ENCODE assay signal across 8 cellular contexts in genomic region chr10:117373848-117374505, GRCh38. TPM values are rescaled to one million over a fixed set of nuclear protein-coding genes. Genes with fewer than 3 reads are reported as not detected.
DNase-seq lines count a peak whose midpoint lies in the region; ATAC-seq and TF ChIP-seq lines count a peak whose summit lies in the region.

No MANE protein-coding gene starts in this region.

- peaks cover 26 to 39% of the 10 kb centered on the region in 2 experiments for H3K4me1 Mint-ChIP-seq in H9
- H3K4me1 Mint-ChIP-seq in activated naive CD8-positive, alpha-beta T cell (ENCODE audit: low read depth): peaks cover 47% of the 10 kb centered on the region

- H4K12ac ChIP-seq in trophoblast cell (ENCODE audit: low read depth, low read length): no peak overlapping the region

- H3K4ac ChIP-seq in H9 (ENCODE audit: low read depth, low read length) (no peak overlapping the region), trophoblast cell (ENCODE audit: low read depth, low read length) (peak overlapping the region; percentile 58)

- H2BK120ac ChIP-seq in H9 (ENCODE audit: low read depth, low read length, poor library complexity, severe bottlenecking) (no peak overlapping the region), trophoblast cell (ENCODE audit: insufficient read depth, low read length, poor library complexity) (no peak overlapping the region)

- peaks cover 4 to 16% (median 5%) of the 10 kb centered on the region in 3 experiments; a peak in 6 of 7 replicates for H3K36me3 Mint-ChIP-seq in H9 (ENCODE audit: insufficient read depth in 1 of 3, low read depth in 3 of 3)
- H3K36me3 Mint-ChIP-seq in activated naive CD8-positive, alpha-beta T cell: peaks cover 6% of the 10 kb centered on the region

- no peak overlapping the region for H2BK12ac ChIP-seq in H9 (ENCODE audit: insufficient read length, low read depth, low read length)
- H2BK12ac ChIP-seq in trophoblast cell (ENCODE audit: low read length): no peak overlapping the region

- H2BK5ac ChIP-seq in H9 (ENCODE audit: insufficient read length, low read length) (no peak overlapping the region), trophoblast cell (ENCODE audit: low read depth, low read length, poor library complexity) (no peak overlapping the region)

- no peak overlapping the region for H3T11ph ChIP-seq in H9 (ENCODE audit: low read length)

- H2BK20ac ChIP-seq in H9 (ENCODE audit: low read depth, low read length, poor library complexity, severe bottlenecking): no peak overlapping the region

- H3K4me3 ChIP-seq in DND-41 (ENCODE audit: low read depth in 1 of 2, low read length in 2 of 2) (peak overlapping the region; percentile 75 to 97), trophoblast cell (ENCODE audit: low read depth, low read length) (peak overlapping the region; percentile 94)

- H3K79me2 ChIP-seq in DND-41 (ENCODE audit: insufficient read depth, low read length): peaks cover 62% of the 10 kb centered on the region
- H3K79me2 ChIP-seq in H9 (ENCODE audit: insufficient read depth, low read length): peaks cover 20% of the 10 kb centered on the region; the same call in 1 of the 2 replicates
- peaks cover 5% of the 10 kb centered on the region for H3K79me2 ChIP-seq in trophoblast cell (ENCODE audit: control insufficient read depth, insufficient read depth, low read length, poor library complexity)

- 0 out of 7 replicates have a peak overlapping the region, but pooled peaks of 1 of the 3 experiments have one; percentile 61 for H3K27ac Mint-ChIP-seq in H9
- H3K27ac Mint-ChIP-seq in activated naive CD8-positive, alpha-beta T cell: peak overlapping the region; percentile 85

- H3K56ac ChIP-seq in H9 (ENCODE audit: insufficient read length, low read depth, low read length): no peak overlapping the region

- H3K9me3 Mint-ChIP-seq in H9: no peaks in the 10 kb centered on the region
- no peaks in the 10 kb centered on the region for H3K9me3 Mint-ChIP-seq in activated naive CD8-positive, alpha-beta T cell (ENCODE audit: low read depth)

- no peak overlapping the region for H4K8ac ChIP-seq in H9 (replicated peaks; ENCODE audit: insufficient read length, low read depth, low read length)
- H4K8ac ChIP-seq in trophoblast cell (ENCODE audit: low read depth, low read length): no peak overlapping the region

- no peak overlapping the region for H3K18ac ChIP-seq in H9 (ENCODE audit: insufficient read length, low read depth, low read length)
- peak overlapping the region; percentile 58 for H3K18ac ChIP-seq in trophoblast cell (ENCODE audit: low read length)

- H3K4me2 ChIP-seq in DND-41 (ENCODE audit: insufficient read depth, low read length) (peak overlapping the region; percentile 99), H9 (ENCODE audit: insufficient read depth, insufficient read length, low read length) (peak overlapping the region; percentile 65), trophoblast cell (ENCODE audit: low read length) (peak overlapping the region; percentile 70)

- peak; percentile 32 for ATAC-seq in DND-41 (ENCODE audit: insufficient read depth, low read depth)
- ATAC-seq in GM19467 (IDR thresholded peaks at IDR 0.05; ENCODE audit: unreplicated experiment): no peak
- ATAC-seq in GM18909 (IDR thresholded peaks at IDR 0.05; ENCODE audit: poor library complexity, unreplicated experiment): no peak

- TF ChIP-seq CTCF in DND-41 (IDR thresholded peaks at IDR 0.05; ENCODE audit: borderline replicate concordance, extremely low read depth, low read length, poor library complexity, severe bottlenecking) (no peak), H9 (conservative IDR thresholded peaks at IDR 0.05) (no peak)

- H3K9me3 ChIP-seq in DND-41 (ENCODE audit: insufficient read depth, low read length, severe bottlenecking) (no peaks in the 10 kb centered on the region), H9 (ENCODE audit: control insufficient read depth, low read depth, low read length) (no peaks in the 10 kb centered on the region), trophoblast cell (ENCODE audit: insufficient read depth, low read depth, low read length) (no peaks in the 10 kb centered on the region)

- H3K27me3 Mint-ChIP-seq in H9 (ENCODE audit: low read depth): peaks cover 31% of the 10 kb centered on the region
- H3K27me3 Mint-ChIP-seq in activated naive CD8-positive, alpha-beta T cell: peaks cover 9% of the 10 kb centered on the region

- DNase-seq in DND-41 (peak; percentile 28), H9 (peak; percentile 30), cardiac septum (ENCODE audit: low spot score) (peak; percentile 84), trophoblast cell (peak in 1 of 2 donors; percentile 45)

- H3K4me1 ChIP-seq in DND-41 (ENCODE audit: insufficient read depth, low read length): peaks cover 52% of the 10 kb centered on the region
- H3K4me1 ChIP-seq in H9 (ENCODE audit: insufficient read depth, low read length): peaks cover 4% of the 10 kb centered on the region; the same call in 1 of the 2 replicates
- H3K4me1 ChIP-seq in trophoblast cell (ENCODE audit: control insufficient read depth in 1 of 2, insufficient read depth in 2 of 2, low read length in 2 of 2): peaks cover 7 to 14% of the 10 kb centered on the region in 2 experiments

- peaks cover 18% of the 10 kb centered on the region for H3K23me2 ChIP-seq in H9 (ENCODE audit: insufficient read length, low read depth, low read length, poor library complexity, severe bottlenecking)

- H4K20me1 ChIP-seq in DND-41 (ENCODE audit: insufficient read depth, low read length) (peaks cover 49% of the 10 kb centered on the region), H9 (ENCODE audit: control insufficient read depth, insufficient read depth, insufficient read length) (no peaks in the 10 kb centered on the region)

- peaks cover 11% of the 10 kb centered on the region for H3K36me3 ChIP-seq in DND-41 (ENCODE audit: insufficient read depth, low read length)
- H3K36me3 ChIP-seq in trophoblast cell (ENCODE audit: control insufficient read depth in 1 of 2, insufficient read depth in 2 of 2, low read length in 2 of 2): no peaks in the 10 kb centered on the region

- H3K79me1 ChIP-seq in H9 (ENCODE audit: insufficient read depth, low read depth, low read length, poor library complexity, severe bottlenecking): peaks cover 5% of the 10 kb centered on the region
- H3K79me1 ChIP-seq in trophoblast cell (ENCODE audit: low read length): no peaks in the 10 kb centered on the region

- H3K14ac ChIP-seq in H9 (ENCODE audit: insufficient read depth, low read length) (peak overlapping the region; percentile 58; the same call in 1 of the 2 replicates), trophoblast cell (ENCODE audit: low read length) (peak overlapping the region; percentile 51)

- H2AK5ac ChIP-seq in H9 (ENCODE audit: insufficient read length, low read length): no peak overlapping the region
- H2AK5ac ChIP-seq in trophoblast cell (ENCODE audit: low read length): no peak overlapping the region

- no CpG with 5 or more reads among the region's 31 CpGs for WGBS in H9 (ENCODE audit: extremely low coverage, insufficient read length, low lambda C conversion rate)
- no CpG with 5 or more reads among the region's 31 CpGs for WGBS in trophoblast cell (ENCODE audit: extremely low coverage, insufficient coverage, insufficient read length)

- H3K9ac ChIP-seq in DND-41 (ENCODE audit: low read depth, low read length) (peak overlapping the region; percentile 93), H9 (ENCODE audit: extremely low read depth, insufficient read length, low read length) (peak overlapping the region; percentile 44), trophoblast cell (ENCODE audit: low read length) (peak overlapping the region; percentile 65)

- peak overlapping the region; percentile 57 for H3K27ac ChIP-seq in DND-41 (ENCODE audit: low read length)
- no peak overlapping the region for H3K27ac ChIP-seq in H9 (ENCODE audit: insufficient read length, low read depth, low read length)
- H3K27ac ChIP-seq in trophoblast cell (ENCODE audit: low read depth, low read length): no peak overlapping the region

- H2AFZ ChIP-seq in DND-41 (ENCODE audit: low read depth, low read length) (peak overlapping the region; percentile 79), H9 (ENCODE audit: low read length) (no peak overlapping the region), trophoblast cell (ENCODE audit: insufficient read depth, low read length, poor library complexity) (no peak overlapping the region)

- H4K91ac ChIP-seq in H9 (ENCODE audit: insufficient read length, low read depth, low read length) (no peak overlapping the region), trophoblast cell (ENCODE audit: low read depth, low read length) (no peak overlapping the region)

- H3K23ac ChIP-seq in H9 (ENCODE audit: insufficient read length, low read depth, low read length): no peak overlapping the region
- no peak overlapping the region for H3K23ac ChIP-seq in trophoblast cell (ENCODE audit: low read length)

- H3K4me3 Mint-ChIP-seq in H9: peak overlapping the region; percentile 88 to 97
- peak overlapping the region; percentile 94 for H3K4me3 Mint-ChIP-seq in activated naive CD8-positive, alpha-beta T cell

- intact Hi-C loops in cardiac septum (cut with DNase I): loop anchor here (10.0 kb wide), 1 partner anchor 671 kb away; the partner anchor contains the start of gene RAB11FIP2

- no peak overlapping the region for H2BK15ac ChIP-seq in H9 (ENCODE audit: low read depth, low read length)

- H4K5ac ChIP-seq in H9 (ENCODE audit: insufficient read length, low read depth, low read length): no peak overlapping the region

- H3K27me3 ChIP-seq in DND-41 (ENCODE audit: insufficient read depth, low read length, poor library complexity) (peaks cover 15% of the 10 kb centered on the region), H9 (ENCODE audit: insufficient read depth, low read length) (no peaks in the 10 kb centered on the region; the same call in 1 of the 2 replicates), trophoblast cell (ENCODE audit: insufficient read depth, low read length) (no peaks in the 10 kb centered on the region)

TF ChIP-seq in PFSK-1, 5 proteins besides CTCF, POLR2A, EP300 and RAD21 (continues in another document):
- TF ChIP-seq POLR2AphosphoS5 (IDR thresholded peaks at IDR 0.05; ENCODE audit: low read depth, low read length): no peak

RNA-seq across cellular contexts. Expression of gene PDZD8, which starts 1.3 kb away (rescaled TPM):
- 36.0 and 38.2 TPM in 2 replicates for total RNA-seq in H9 (2021)
- polyA plus RNA-seq in PFSK-1 (2012; ENCODE audit: insufficient read length, low read depth): 10.4 TPM
- 27.9 TPM for total RNA-seq in cardiac septum
- 12.6 and 13.2 TPM in 2 replicates for polyA plus RNA-seq in trophoblast cell (2013)
